22 cellular contexts compared by ENCODE assay signal in genomic region chr10:79089579-79090110, GRCh38. TPM values are rescaled to one million over a fixed set of nuclear protein-coding genes. Genes with fewer than 3 reads are reported as not detected.
DNase-seq lines count a peak whose midpoint lies in the region; ATAC-seq and TF ChIP-seq lines count a peak whose summit lies in the region.
"Had no signal": no experiment of that assay in that cellular context is flagged by ENCODE, and none has a peak within 500 bp of the region (broad histone marks: within the 10 kb centered on the region; RNA-seq: fewer than 3 reads in every experiment).

No MANE protein-coding gene starts in this region.

- H3K79me1 ChIP-seq in IMR-90 (ENCODE audit: low read depth in 1 of 2, low read length in 2 of 2), result peaks cover 11 to 96% of the 10 kb centered on the region in 2 experiments; a peak in 3 of 4 replicates

- H3K27ac Mint-ChIP-seq in WTC11, result peak overlapping the region; percentile 3; the same call in 1 of the 2 replicates
- H3K27ac Mint-ChIP-seq: activated CD8-positive, alpha-beta memory T cell treated with anti-CD3 and anti-CD28 coated beads, Interleukin-2, amount 10 ng/mL, durations not matched to agents 7 days and 5 days; activated T-helper 2 cell treated with anti-CD3 and anti-CD28 coated beads, Interferon-gamma antibody, Interleukin-2, Interleukin-4, amounts not matched to agents 10 μg/mL and 5 μg/mL and 100 μg/mL, durations not matched to agents 14 hours and 24 hours and 36 hours had no signal

- H3K4me2 ChIP-seq in IMR-90 (ENCODE audit: low read depth, low read length), result no peak overlapping the region; the same call in 1 of the 2 replicates

- H4K8ac ChIP-seq in IMR-90 (ENCODE audit: low read depth in 2 of 2, low read length in 2 of 2), result 0 out of 4 replicates have a peak overlapping the region, but pooled peaks of 1 of the 2 experiments have one; percentile 33

- H3K4me3 ChIP-seq in IMR-90 (ENCODE audit: insufficient read depth, low read depth, low read length) (no peak overlapping the region), sigmoid colon (no peak overlapping the region)
- H3K4me3 ChIP-seq: prostate gland, spleen, thyroid gland had no signal

- intact Hi-C loops in IMR-90 (cut with micrococcal nuclease) (no loop called here), sigmoid colon (cut with DNase I) (no loop called here)

- peaks cover 47% of the 10 kb centered on the region for H3K4me1 Mint-ChIP-seq in WTC11

- TF ChIP-seq CTCF in IMR-90 (conservative IDR thresholded peaks at IDR 0.05; ENCODE audit: low read depth, low read length) (no peak), WTC11 (IDR thresholded peaks at IDR 0.05) (no peak), sigmoid colon (IDR thresholded peaks at IDR 0.05) (no peak)

- POLR2A ChIA-PET in IMR-90 (lab: Charles Lee; ENCODE audit: unreplicated experiment) (no interaction called here), WTC11 (lab: Charles Lee) (no interaction called here)

- H3K9me3 ChIP-seq in IMR-90 (ENCODE audit: control insufficient read depth, insufficient read depth, low read length), result no peaks in the 10 kb centered on the region
- no peaks in the 10 kb centered on the region for H3K9me3 ChIP-seq in sigmoid colon
- H3K9me3 ChIP-seq: prostate gland, spleen, thyroid gland had no signal

- peaks cover 73% of the 10 kb centered on the region for H3K9me1 ChIP-seq in IMR-90 (ENCODE audit: insufficient read depth, low read length)

- no peak for TF ChIP-seq EP300 in sigmoid colon (IDR thresholded peaks at IDR 0.05)

- dilution Hi-C loops in IMR-90 (cut with HindIII; ENCODE audit: low sequenced_read_pairs, unreplicated experiment), result no loop called here

- H3K36me3 Mint-ChIP-seq in WTC11, result no peaks in the 10 kb centered on the region
- H3K36me3 Mint-ChIP-seq: activated CD8-positive, alpha-beta memory T cell treated with anti-CD3 and anti-CD28 coated beads, Interleukin-2, amount 10 ng/mL, durations not matched to agents 7 days and 5 days; natural killer cell had no signal

- no peaks in the 10 kb centered on the region for H3K9me3 Mint-ChIP-seq in WTC11
- H3K9me3 Mint-ChIP-seq: activated T-helper 2 cell treated with anti-CD3 and anti-CD28 coated beads, Interferon-gamma antibody, Interleukin-2, Interleukin-4, amounts not matched to agents 10 μg/mL and 5 μg/mL and 100 μg/mL, durations not matched to agents 14 hours and 24 hours and 36 hours; natural killer cell had no signal

- no peak overlapping the region for H3K18ac ChIP-seq in IMR-90 (ENCODE audit: low read depth, low read length)

- no peak overlapping the region for H2BK15ac ChIP-seq in IMR-90 (ENCODE audit: low read depth, low read length)

- H3K4me1 ChIP-seq in IMR-90 (ENCODE audit: control insufficient read depth, insufficient read depth, low read length) (peaks cover 56% of the 10 kb centered on the region), sigmoid colon (peaks cover 0 to 96% (median 85%) of the 10 kb centered on the region in 4 donors)

- peak overlapping the region; percentile 55 for H3K4ac ChIP-seq in IMR-90 (ENCODE audit: low read depth, low read length)

- DNase-seq in NCI-H2171 treated with DMSO at 0.1 percent for 48 hours (lab: John Stamatoyannopoulos, UW) (peak; percentile 42), NCI-H2171 (lab: John Stamatoyannopoulos, UW) (no peak), IMR-90 (no peak), WTC11 (ENCODE audit: low spot score) (no peak), sigmoid colon (no peak), CD1c-positive myeloid dendritic cell (ENCODE audit: extremely low spot score) (no peak), NCI-H1436 treated with DMSO at 0.1 percent for 48 hours (lab: John Stamatoyannopoulos, UW) (no peak)
- no peak for DNase-seq in activated naive CD4-positive, alpha-beta T cell (lab: John Stamatoyannopoulos, UW)
- DNase-seq: activated CD4-positive, CD25-positive, alpha-beta regulatory T cell; activated CD8-positive, alpha-beta memory T cell treated with anti-CD3 and anti-CD28 coated beads, Interleukin-2, amount 10 ng/mL, durations not matched to agents 7 days and 5 days; effector memory CD4-positive, alpha-beta T cell; mesenchymal stem cell; MM.1S; natural killer cell; NCI-H187 treated with DMSO at 0.1 percent for 48 hours; NCI-H510A; SHP77; spleen; T-helper 2 cell had no signal

- H2AFZ ChIP-seq in IMR-90 (replicated peaks; ENCODE audit: low read length, poor library complexity), result no peak overlapping the region

- no peak overlapping the region for H2AK9ac ChIP-seq in IMR-90 (replicated peaks; ENCODE audit: low read depth, low read length, poor library complexity)

- in situ Hi-C loops in IMR-90 (cut with MboI; ENCODE audit: low sequenced_read_pairs), result no loop called here

- TF ChIP-seq RAD21 in IMR-90 (IDR thresholded peaks at IDR 0.05; ENCODE audit: low read length), result no peak

- no peak overlapping the region for H3K56ac ChIP-seq in IMR-90 (ENCODE audit: extremely low read depth, insufficient read depth, low read length)

- H3K23ac ChIP-seq in IMR-90 (ENCODE audit: low read depth, low read length), result peak overlapping the region; percentile 66; the same call in 1 of the 2 replicates

- H3K27me3 Mint-ChIP-seq in WTC11 (ENCODE audit: low read depth), result no peaks in the 10 kb centered on the region
- H3K27me3 Mint-ChIP-seq: activated CD8-positive, alpha-beta memory T cell treated with anti-CD3 and anti-CD28 coated beads, Interleukin-2, amount 10 ng/mL, durations not matched to agents 7 days and 5 days had no signal

- no peak for TF ChIP-seq POLR2A in IMR-90 (IDR thresholded peaks at IDR 0.05; ENCODE audit: low read depth, low read length)
- TF ChIP-seq POLR2A in sigmoid colon (IDR thresholded peaks at IDR 0.05), result no peak

- H2BK120ac ChIP-seq in IMR-90 (ENCODE audit: low read depth, low read length), result no peak overlapping the region

- no peak overlapping the region for H3K27ac ChIP-seq in IMR-90 (ENCODE audit: insufficient read depth, low read length)
- H3K27ac ChIP-seq in sigmoid colon, result peak overlapping the region; percentile 49 to 75 (median 58)

- 0 out of 2 replicates have a peak overlapping the region, but pooled peaks have one; percentile 0 for H4K91ac ChIP-seq in IMR-90 (ENCODE audit: insufficient read depth, low read depth, low read length)

- no peak overlapping the region for H2BK20ac ChIP-seq in IMR-90 (ENCODE audit: low read depth, low read length)

- CTCF ChIA-PET in IMR-90 (lab: Yijun Ruan, JAX), result no interaction called here
- CTCF ChIA-PET in WTC11 (lab: Charles Lee), result interaction anchor here (0.5 to 0.6 kb wide), 2 partner anchors 40 to 68 kb away, joined by 3 read pairs; no protein-coding TSS in a partner anchor

- no peaks in the 10 kb centered on the region for H3K27me3 ChIP-seq in IMR-90 (ENCODE audit: control insufficient read depth, insufficient read depth, low read length)
- H3K27me3 ChIP-seq in sigmoid colon, result no peaks in the 10 kb centered on the region
- H3K27me3 ChIP-seq: thyroid gland had no signal

- ATAC-seq in IMR-90 (ENCODE audit: low read depth) (no peak), WTC11 (peak; percentile 39; the same call in 1 of the 2 replicates)
- ATAC-seq: activated CD8-positive, alpha-beta memory T cell treated with anti-CD3 and anti-CD28 coated beads, Interleukin-2, amount 10 ng/mL, durations not matched to agents 7 days and 5 days had no signal

- no peak overlapping the region for H3K9ac ChIP-seq in IMR-90 (ENCODE audit: low read depth, low read length)

- 0 out of 2 replicates have a peak overlapping the region, but pooled peaks have one; percentile 16 for H3K14ac ChIP-seq in IMR-90 (replicated peaks; ENCODE audit: low read depth, low read length)

- 60% methylated on average over 1 of the region's 8 CpGs; no CpG with 5 or more reads in 1 of the 2 experiments for whole genome bisulfite sequencing in IMR-90 (ENCODE audit: extremely low coverage in 2 of 2, insufficient read length in 1 of 2), 2 experiments
- WGBS in sigmoid colon, 2 donors, result 89% methylated on average over 8 of the region's 8 CpGs

- peak overlapping the region; percentile 36 for H2BK5ac ChIP-seq in IMR-90 (ENCODE audit: low read depth, low read length, poor library complexity, severe bottlenecking)

- H3K36me3 ChIP-seq in IMR-90 (ENCODE audit: control insufficient read depth, insufficient read depth, low read length) (peaks cover 10% of the 10 kb centered on the region; the same call in 1 of the 2 replicates), sigmoid colon (no peaks in the 10 kb centered on the region)
- H3K36me3 ChIP-seq: prostate gland, spleen, thyroid gland had no signal

- H2AK5ac ChIP-seq in IMR-90 (ENCODE audit: low read depth, low read length), result peak overlapping the region; percentile 35; the same call in 1 of the 2 replicates

- H3K4me3 Mint-ChIP-seq in WTC11, result no peak overlapping the region
- H3K4me3 Mint-ChIP-seq: activated CD8-positive, alpha-beta memory T cell treated with anti-CD3 and anti-CD28 coated beads, Interleukin-2, amount 10 ng/mL, durations not matched to agents 7 days and 5 days; natural killer cell had no signal

- peaks cover 98% of the 10 kb centered on the region for H4K20me1 ChIP-seq in IMR-90 (ENCODE audit: insufficient read depth, low read length)

- H4K5ac ChIP-seq in IMR-90 (ENCODE audit: low read depth, low read length), result 0 out of 2 replicates have a peak overlapping the region, but pooled peaks have one; percentile 16

- no TSS peak for BruUV-seq in IMR-90 (replicated peaks; lab: Mats Ljungman, UMichigan)

TF ChIP-seq in IMR-90, 13 proteins besides CTCF, POLR2A, EP300 and RAD21:
- TF ChIP-seq MAFK (IDR thresholded peaks at IDR 0.05; ENCODE audit: low read depth, low read length), result no peak
- TF ChIP-seq RCOR1 (IDR thresholded peaks at IDR 0.05; ENCODE audit: insufficient replicate concordance, low read length), result no peak

TF ChIP-seq in WTC11, 78 proteins besides CTCF, POLR2A, EP300 and RAD21 (continues in another document):
- no peak for TF ChIP-seq FOXJ3 (CRISPR knock-in tag; IDR thresholded peaks at IDR 0.05; ENCODE audit: borderline replicate concordance)

RNA-seq across cellular contexts. Expression of gene ZMIZ1, which starts 20.9 kb away (rescaled TPM):
- total RNA-seq in IMR-90 (2012; rRNA removed) (6.6 and 6.7 TPM in 2 replicates), WTC11 (2021) (34.3 to 44.4 TPM (median 35.2 TPM) in 3 replicates), sigmoid colon (10 to 100 TPM; 26.5 to 49.3 (median 37.5) TPM)
- polyA plus RNA-seq in IMR-90 (2012; rRNA removed) (43.2 and 48.7 TPM in 2 replicates), sigmoid colon (10 to 100 TPM; 17.4 to 31.5 (median 25.4) TPM)
- 39.5 and 51.2 TPM in 2 replicates for polyA plus RNA-seq in IMR-90 (2012; cell fraction: cytosol; rRNA removed)
- polyA plus RNA-seq in IMR-90 (2012; cell fraction: nucleus; rRNA removed; ENCODE audit: low replicate concordance), result 57.0 and 113 TPM in 2 replicates
